In the genomic region with DNA sequence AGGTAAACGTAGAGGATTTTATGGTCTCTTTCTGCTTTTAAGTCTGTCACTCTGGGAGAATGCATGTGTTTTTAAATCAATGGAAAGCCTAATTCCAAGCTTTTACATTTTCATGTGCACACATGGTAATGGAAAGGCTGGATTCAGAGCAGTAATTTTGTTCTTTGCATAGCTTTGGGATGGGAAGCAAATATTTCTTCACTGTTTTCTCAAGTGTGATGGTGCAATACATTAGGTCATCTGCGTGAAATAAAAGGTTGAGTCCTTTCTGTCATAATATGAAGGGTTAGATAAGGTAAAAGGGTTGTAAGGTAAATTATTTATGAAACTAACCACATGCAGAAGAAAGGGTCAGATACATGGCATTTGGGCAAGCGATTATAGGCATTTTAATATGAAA, we compare ENCODE assay signal across 1 cellular context.
TF ChIP-seq lines count a peak whose summit lies in the region.

No MANE protein-coding gene starts in this region.

TF ChIP-seq in HepG2, 621 proteins besides CTCF, POLR2A, EP300 and RAD21 (continued from another document):
- TF ChIP-seq, protein P1, sequence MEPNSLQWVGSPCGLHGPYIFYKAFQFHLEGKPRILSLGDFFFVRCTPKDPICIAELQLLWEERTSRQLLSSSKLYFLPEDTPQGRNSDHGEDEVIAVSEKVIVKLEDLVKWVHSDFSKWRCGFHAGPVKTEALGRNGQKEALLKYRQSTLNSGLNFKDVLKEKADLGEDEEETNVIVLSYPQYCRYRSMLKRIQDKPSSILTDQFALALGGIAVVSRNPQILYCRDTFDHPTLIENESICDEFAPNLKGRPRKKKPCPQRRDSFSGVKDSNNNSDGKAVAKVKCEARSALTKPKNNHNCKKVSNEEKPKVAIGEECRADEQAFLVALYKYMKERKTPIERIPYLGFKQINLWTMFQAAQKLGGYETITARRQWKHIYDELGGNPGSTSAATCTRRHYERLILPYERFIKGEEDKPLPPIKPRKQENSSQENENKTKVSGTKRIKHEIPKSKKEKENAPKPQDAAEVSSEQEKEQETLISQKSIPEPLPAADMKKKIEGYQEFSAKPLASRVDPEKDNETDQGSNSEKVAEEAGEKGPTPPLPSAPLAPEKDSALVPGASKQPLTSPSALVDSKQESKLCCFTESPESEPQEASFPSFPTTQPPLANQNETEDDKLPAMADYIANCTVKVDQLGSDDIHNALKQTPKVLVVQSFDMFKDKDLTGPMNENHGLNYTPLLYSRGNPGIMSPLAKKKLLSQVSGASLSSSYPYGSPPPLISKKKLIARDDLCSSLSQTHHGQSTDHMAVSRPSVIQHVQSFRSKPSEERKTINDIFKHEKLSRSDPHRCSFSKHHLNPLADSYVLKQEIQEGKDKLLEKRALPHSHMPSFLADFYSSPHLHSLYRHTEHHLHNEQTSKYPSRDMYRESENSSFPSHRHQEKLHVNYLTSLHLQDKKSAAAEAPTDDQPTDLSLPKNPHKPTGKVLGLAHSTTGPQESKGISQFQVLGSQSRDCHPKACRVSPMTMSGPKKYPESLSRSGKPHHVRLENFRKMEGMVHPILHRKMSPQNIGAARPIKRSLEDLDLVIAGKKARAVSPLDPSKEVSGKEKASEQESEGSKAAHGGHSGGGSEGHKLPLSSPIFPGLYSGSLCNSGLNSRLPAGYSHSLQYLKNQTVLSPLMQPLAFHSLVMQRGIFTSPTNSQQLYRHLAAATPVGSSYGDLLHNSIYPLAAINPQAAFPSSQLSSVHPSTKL (CRISPR knock-in tag; IDR thresholded peaks at IDR 0.05): peak; percentile 84
- TF ChIP-seq SOX13 (IDR thresholded peaks at IDR 0.05): no peak
- TF ChIP-seq SOX13 (CRISPR knock-in tag; conservative IDR thresholded peaks at IDR 0.05 in 1 of 2, IDR thresholded peaks at IDR 0.05 in 1 of 2): peak in 1 of 2 experiments; percentile 60; a peak in 2 of 4 replicates
- no peak for TF ChIP-seq HOXD1 (CRISPR knock-in tag; IDR thresholded peaks at IDR 0.05)
- peak; percentile 88 for TF ChIP-seq CEBPG (CRISPR knock-in tag; IDR thresholded peaks at IDR 0.05)
- TF ChIP-seq FOXK1 (CRISPR knock-in tag; IDR thresholded peaks at IDR 0.05; ENCODE audit: borderline replicate concordance, low read depth): 0 out of 2 replicates have a peak, but pooled peaks have one; percentile 25
- peak; percentile 32; the same call in 1 of the 2 replicates for TF ChIP-seq CREM (IDR thresholded peaks at IDR 0.05)
- TF ChIP-seq CREM (CRISPR knock-in tag; IDR thresholded peaks at IDR 0.05): no peak
- TF ChIP-seq NFKBIZ (CRISPR knock-in tag; IDR thresholded peaks at IDR 0.05): peak; percentile 52; the same call in 1 of the 2 replicates
- TF ChIP-seq, protein P2, sequence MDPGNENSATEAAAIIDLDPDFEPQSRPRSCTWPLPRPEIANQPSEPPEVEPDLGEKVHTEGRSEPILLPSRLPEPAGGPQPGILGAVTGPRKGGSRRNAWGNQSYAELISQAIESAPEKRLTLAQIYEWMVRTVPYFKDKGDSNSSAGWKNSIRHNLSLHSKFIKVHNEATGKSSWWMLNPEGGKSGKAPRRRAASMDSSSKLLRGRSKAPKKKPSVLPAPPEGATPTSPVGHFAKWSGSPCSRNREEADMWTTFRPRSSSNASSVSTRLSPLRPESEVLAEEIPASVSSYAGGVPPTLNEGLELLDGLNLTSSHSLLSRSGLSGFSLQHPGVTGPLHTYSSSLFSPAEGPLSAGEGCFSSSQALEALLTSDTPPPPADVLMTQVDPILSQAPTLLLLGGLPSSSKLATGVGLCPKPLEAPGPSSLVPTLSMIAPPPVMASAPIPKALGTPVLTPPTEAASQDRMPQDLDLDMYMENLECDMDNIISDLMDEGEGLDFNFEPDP (CRISPR knock-in tag; conservative IDR thresholded peaks at IDR 0.05): no peak
- TF ChIP-seq ATF7 (IDR thresholded peaks at IDR 0.05): peak; percentile 65
- no peak for TF ChIP-seq ATF7 (CRISPR knock-in tag; IDR thresholded peaks at IDR 0.05)
- TF ChIP-seq HNF4G (IDR thresholded peaks at IDR 0.05; ENCODE audit: borderline replicate concordance, low read depth, low read length): no peak
- TF ChIP-seq HNF4G (CRISPR knock-in tag; IDR thresholded peaks at IDR 0.05; ENCODE audit: borderline replicate concordance, low read depth): no peak
- peak; percentile 38; the same call in 1 of the 2 replicates for TF ChIP-seq ZKSCAN8 (CRISPR knock-in tag; IDR thresholded peaks at IDR 0.05; ENCODE audit: borderline replicate concordance)
- TF ChIP-seq, protein P3, sequence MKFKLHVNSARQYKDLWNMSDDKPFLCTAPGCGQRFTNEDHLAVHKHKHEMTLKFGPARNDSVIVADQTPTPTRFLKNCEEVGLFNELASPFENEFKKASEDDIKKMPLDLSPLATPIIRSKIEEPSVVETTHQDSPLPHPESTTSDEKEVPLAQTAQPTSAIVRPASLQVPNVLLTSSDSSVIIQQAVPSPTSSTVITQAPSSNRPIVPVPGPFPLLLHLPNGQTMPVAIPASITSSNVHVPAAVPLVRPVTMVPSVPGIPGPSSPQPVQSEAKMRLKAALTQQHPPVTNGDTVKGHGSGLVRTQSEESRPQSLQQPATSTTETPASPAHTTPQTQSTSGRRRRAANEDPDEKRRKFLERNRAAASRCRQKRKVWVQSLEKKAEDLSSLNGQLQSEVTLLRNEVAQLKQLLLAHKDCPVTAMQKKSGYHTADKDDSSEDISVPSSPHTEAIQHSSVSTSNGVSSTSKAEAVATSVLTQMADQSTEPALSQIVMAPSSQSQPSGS (CRISPR knock-in tag; IDR thresholded peaks at IDR 0.05): peak; percentile 77; the same call in 1 of the 2 replicates
- peak; percentile 49; the same call in 1 of the 2 replicates for TF ChIP-seq NCOR1 (IDR thresholded peaks at IDR 0.05; ENCODE audit: borderline replicate concordance, low read length)
- TF ChIP-seq KMT2B (CRISPR knock-in tag; IDR thresholded peaks at IDR 0.05): 0 out of 2 replicates have a peak, but pooled peaks have one; percentile 27
- peak; percentile 90 for TF ChIP-seq GATAD2A (CRISPR knock-in tag; IDR thresholded peaks at IDR 0.05)
- TF ChIP-seq, protein P4, sequence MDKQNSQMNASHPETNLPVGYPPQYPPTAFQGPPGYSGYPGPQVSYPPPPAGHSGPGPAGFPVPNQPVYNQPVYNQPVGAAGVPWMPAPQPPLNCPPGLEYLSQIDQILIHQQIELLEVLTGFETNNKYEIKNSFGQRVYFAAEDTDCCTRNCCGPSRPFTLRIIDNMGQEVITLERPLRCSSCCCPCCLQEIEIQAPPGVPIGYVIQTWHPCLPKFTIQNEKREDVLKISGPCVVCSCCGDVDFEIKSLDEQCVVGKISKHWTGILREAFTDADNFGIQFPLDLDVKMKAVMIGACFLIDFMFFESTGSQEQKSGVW (CRISPR knock-in tag; IDR thresholded peaks at IDR 0.05; ENCODE audit: borderline replicate concordance): no peak
- TF ChIP-seq ZNF333 (CRISPR knock-in tag; IDR thresholded peaks at IDR 0.05; ENCODE audit: borderline replicate concordance): no peak
